17 cellular contexts compared by ENCODE assay signal in the genomic region with DNA sequence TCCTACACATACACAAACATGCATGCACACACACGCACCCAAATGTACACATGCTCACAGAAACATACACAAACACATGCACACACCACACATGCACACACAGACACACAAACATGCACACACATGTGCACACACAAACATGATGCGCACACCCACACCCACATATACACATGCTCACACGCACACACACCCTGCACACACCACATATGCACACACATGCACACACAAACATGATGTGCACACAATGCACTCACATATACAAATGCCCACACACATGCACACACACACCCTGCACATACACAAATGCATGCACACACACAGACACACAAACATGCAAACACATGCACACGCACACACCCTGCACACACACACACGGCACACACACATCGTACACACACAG.
"Had no signal": no experiment of that assay in that cellular context is flagged by ENCODE, and none has a peak within 500 bp of the region (broad histone marks: within the 10 kb centered on the region; RNA-seq: fewer than 3 reads in every experiment).

No MANE protein-coding gene starts in this region.

- H3K27me3 ChIP-seq: neutrophil, spleen, testis, upper lobe of right lung had no signal

- H3K4me1 Mint-ChIP-seq: activated naive CD4-positive, alpha-beta T cell treated with anti-CD3 and anti-CD28 coated beads, Interleukin-2, amount 50 U/mL, for 24 hours; naive B cell; stimulated activated memory B cell treated with anti-CD40 and anti-IgM and Interleukin-4, amounts not matched to agents 10 μg/mL and 1 μg/mL and 100 μg/mL, for 72 hours had no signal

- H3K36me3 ChIP-seq: neutrophil, spleen, upper lobe of right lung had no signal

- H3K27ac Mint-ChIP-seq: activated naive CD4-positive, alpha-beta T cell treated with anti-CD3 and anti-CD28 coated beads, Interleukin-2, amount 50 U/mL, for 24 hours; activated T-cell treated with anti-CD3 and anti-CD28 coated beads, Interleukin-2, amount 50 U/mL, for 72 hours; effector memory CD8-positive, alpha-beta T cell; stimulated activated memory B cell treated with anti-CD40 and anti-IgM and Interleukin-4, amounts not matched to agents 10 μg/mL and 1 μg/mL and 100 μg/mL, for 72 hours had no signal

- ATAC-seq: left lobe of liver; sciatic nerve; stimulated activated memory B cell treated with anti-CD40 and anti-IgM and Interleukin-4, amounts not matched to agents 10 μg/mL and 1 μg/mL and 100 μg/mL, for 72 hours; upper lobe of right lung had no signal

- H3K79me2 ChIP-seq: parathyroid adenoma had no signal

- H2AFZ ChIP-seq: parathyroid adenoma had no signal

- H3K36me3 Mint-ChIP-seq: activated naive CD4-positive, alpha-beta T cell treated with anti-CD3 and anti-CD28 coated beads, Interleukin-2, amount 50 U/mL, for 24 hours; naive B cell; stimulated activated memory B cell treated with anti-CD40 and anti-IgM and Interleukin-4, amounts not matched to agents 10 μg/mL and 1 μg/mL and 100 μg/mL, for 72 hours had no signal

- DNase-seq: activated CD4-positive, CD25-positive, alpha-beta regulatory T cell treated with anti-CD3 and anti-CD28 coated beads, Interleukin-2, amount 50 U/mL, for 72 hours; activated gamma-delta T cell; effector memory CD8-positive, alpha-beta T cell; foreskin melanocyte; hypothalamus; naive B cell; spleen; stimulated activated CD4-positive, alpha-beta T cell treated with anti-CD3 and anti-CD28 coated beads, Interleukin-4, amount 100 ng/mL, for 4 hours; testis; upper lobe of right lung had no signal

- H3K4me1 ChIP-seq: parathyroid adenoma, upper lobe of right lung had no signal

- H3K9me3 ChIP-seq: neutrophil, testis, upper lobe of right lung had no signal

- H3K27ac ChIP-seq: neutrophil, parathyroid adenoma, upper lobe of right lung had no signal

- H3K4me3 ChIP-seq: spleen, testis, upper lobe of right lung had no signal

- H3K9me3 Mint-ChIP-seq: activated naive CD4-positive, alpha-beta T cell treated with anti-CD3 and anti-CD28 coated beads, Interleukin-2, amount 50 U/mL, for 24 hours; activated T-cell treated with anti-CD3 and anti-CD28 coated beads, Interleukin-2, amount 50 U/mL, for 72 hours; effector memory CD8-positive, alpha-beta T cell; naive B cell; stimulated activated memory B cell treated with anti-CD40 and anti-IgM and Interleukin-4, amounts not matched to agents 10 μg/mL and 1 μg/mL and 100 μg/mL, for 72 hours had no signal

- H3K4me3 Mint-ChIP-seq: activated naive CD4-positive, alpha-beta T cell treated with anti-CD3 and anti-CD28 coated beads, Interleukin-2, amount 50 U/mL, for 24 hours; activated T-cell treated with anti-CD3 and anti-CD28 coated beads, Interleukin-2, amount 50 U/mL, for 72 hours; effector memory CD8-positive, alpha-beta T cell; naive B cell; stimulated activated memory B cell treated with anti-CD40 and anti-IgM and Interleukin-4, amounts not matched to agents 10 μg/mL and 1 μg/mL and 100 μg/mL, for 72 hours had no signal

- H3K27me3 Mint-ChIP-seq: activated naive CD4-positive, alpha-beta T cell treated with anti-CD3 and anti-CD28 coated beads, Interleukin-2, amount 50 U/mL, for 24 hours; effector memory CD8-positive, alpha-beta T cell had no signal

- H3K9ac ChIP-seq: parathyroid adenoma had no signal
